8 cellular contexts compared by ENCODE assay signal in the genomic region with DNA sequence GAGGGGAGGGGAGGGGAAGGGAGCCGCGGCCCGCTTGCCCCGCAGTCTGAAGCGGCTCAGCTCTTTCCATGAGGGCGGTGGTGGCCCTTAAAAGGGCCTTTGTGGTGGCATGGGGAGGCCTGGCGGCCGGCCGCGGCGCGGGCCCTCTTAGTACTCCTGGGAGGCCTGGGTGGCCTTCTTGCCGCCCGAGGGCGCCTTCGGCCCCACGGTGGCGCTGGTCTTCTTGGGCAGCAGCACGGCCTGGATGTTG. TPM values are rescaled to one million over a fixed set of nuclear protein-coding genes. Genes with fewer than 3 reads are reported as not detected.
DNase-seq lines count a peak whose midpoint lies in the region; ATAC-seq and TF ChIP-seq lines count a peak whose summit lies in the region.

No MANE protein-coding gene starts in this region.

- no peaks in the 10 kb centered on the region for H3K27me3 Mint-ChIP-seq in activated CD4-positive, alpha-beta T cell treated with anti-CD3 and anti-CD28 coated beads for 36 hours
- no peaks in the 10 kb centered on the region for H3K27me3 Mint-ChIP-seq in activated naive CD4-positive, alpha-beta T cell treated with anti-CD3 and anti-CD28 coated beads for 36 hours (ENCODE audit: low read depth)
- peaks cover 9% of the 10 kb centered on the region for H3K27me3 Mint-ChIP-seq in glutamatergic neuron (ENCODE audit: unreplicated experiment)

- H3K36me3 Mint-ChIP-seq in activated CD4-positive, alpha-beta T cell treated with anti-CD3 and anti-CD28 coated beads for 36 hours (ENCODE audit: low read depth): peaks cover 72% of the 10 kb centered on the region
- H3K36me3 Mint-ChIP-seq in activated naive CD4-positive, alpha-beta T cell treated with anti-CD3 and anti-CD28 coated beads for 36 hours (ENCODE audit: low read depth): peaks cover 63% of the 10 kb centered on the region
- H3K36me3 Mint-ChIP-seq in glutamatergic neuron (ENCODE audit: unreplicated experiment): no peaks in the 10 kb centered on the region

- CTCF ChIA-PET in activated CD4-positive, alpha-beta T cell treated with anti-CD3 and anti-CD28 coated beads for 36 hours (lab: Charles Lee): interaction anchor here (0.7 to 3.6 kb wide), 3 partner anchors 12 to 26 kb away, joined by 4 to 11 read pairs (median 9); partner anchors contain the start of genes C2CD2L and HINFP
- CTCF ChIA-PET in activated naive CD4-positive, alpha-beta T cell treated with anti-CD3 and anti-CD28 coated beads for 36 hours (lab: Charles Lee): interaction anchor here (0.7 to 2.2 kb wide), 5 partner anchors 9 to 229 kb away, joined by 3 to 8 read pairs (median 4); partner anchors contain the start of genes C2CD2L and HMBS

- peaks cover 54 to 56% of the 10 kb centered on the region in 2 experiments for H3K4me1 ChIP-seq in neutrophil (ENCODE audit: control insufficient read depth in 1 of 2, insufficient read depth in 1 of 2, low read depth in 1 of 2, low read length in 1 of 2)

- intact Hi-C loops in activated CD4-positive, alpha-beta T cell treated with anti-CD3 and anti-CD28 coated beads for 36 hours (cut with DNase I, micrococcal nuclease): loop anchor here (1.0 to 2.0 kb wide), 14 partner anchors 9 to 240 kb away; partner anchors contain the start of genes HINFP (in 2 of the 2), HYOU1 (in 2 of the 2), RPS25 (in 2 of the 2) and TRAPPC4 (in 2 of the 2)
- intact Hi-C loops in activated naive CD4-positive, alpha-beta T cell treated with anti-CD3 and anti-CD28 coated beads for 36 hours (cut with micrococcal nuclease): loop anchor here (1.0 to 5.0 kb wide), 13 partner anchors 9 to 306 kb away; partner anchors contain the start of genes C2CD2L, CENATAC, HINFP and HYOU1

- peak; percentile 14 for ATAC-seq in activated CD4-positive, alpha-beta T cell treated with anti-CD3 and anti-CD28 coated beads for 36 hours
- peak; percentile 37 for ATAC-seq in GM21737 (IDR thresholded peaks at IDR 0.05; ENCODE audit: unreplicated experiment)

- peak overlapping the region; percentile 93 for H3K4me3 Mint-ChIP-seq in activated CD4-positive, alpha-beta T cell treated with anti-CD3 and anti-CD28 coated beads for 36 hours
- peak overlapping the region; percentile 92 for H3K4me3 Mint-ChIP-seq in activated naive CD4-positive, alpha-beta T cell treated with anti-CD3 and anti-CD28 coated beads for 36 hours
- H3K4me3 Mint-ChIP-seq in glutamatergic neuron (ENCODE audit: unreplicated experiment): peak overlapping the region; percentile 87

- peak overlapping the region; percentile 94 for H3K27ac Mint-ChIP-seq in activated CD4-positive, alpha-beta T cell treated with anti-CD3 and anti-CD28 coated beads for 36 hours
- H3K27ac Mint-ChIP-seq in activated naive CD4-positive, alpha-beta T cell treated with anti-CD3 and anti-CD28 coated beads for 36 hours: peak overlapping the region; percentile 96
- H3K27ac Mint-ChIP-seq in glutamatergic neuron (ENCODE audit: unreplicated experiment): peak overlapping the region; percentile 81

- no peaks in the 10 kb centered on the region for H3K9me3 Mint-ChIP-seq in activated CD4-positive, alpha-beta T cell treated with anti-CD3 and anti-CD28 coated beads for 36 hours (ENCODE audit: low read depth)
- H3K9me3 Mint-ChIP-seq in activated naive CD4-positive, alpha-beta T cell treated with anti-CD3 and anti-CD28 coated beads for 36 hours: no peaks in the 10 kb centered on the region
- H3K9me3 Mint-ChIP-seq in glutamatergic neuron (ENCODE audit: unreplicated experiment): peaks cover 9% of the 10 kb centered on the region

- DNase-seq in activated CD4-positive, alpha-beta T cell treated with anti-CD3 and anti-CD28 coated beads for 36 hours: peak; percentile 74
- no peak for DNase-seq in activated CD4-positive, alpha-beta T cell treated with anti-CD3 and anti-CD28 coated beads for 1 hour
- DNase-seq in activated naive CD4-positive, alpha-beta T cell treated with anti-CD3 and anti-CD28 coated beads for 36 hours: no peak
- peak; percentile 82 for DNase-seq in glutamatergic neuron
- no peak for DNase-seq in NCI-H526 treated with DMSO at 0.1 percent for 48 hours (lab: John Stamatoyannopoulos, UW)

- TF ChIP-seq CTCF in glutamatergic neuron (IDR thresholded peaks at IDR 0.05; ENCODE audit: partially characterized antibody, unreplicated experiment): peak; percentile 48
- peak; percentile 82 for TF ChIP-seq CTCF in neutrophil (IDR thresholded peaks at IDR 0.05)

- H3K27me3 ChIP-seq in neutrophil: no peaks in the 10 kb centered on the region

- peaks cover 45% of the 10 kb centered on the region for H3K4me1 Mint-ChIP-seq in activated CD4-positive, alpha-beta T cell treated with anti-CD3 and anti-CD28 coated beads for 36 hours
- peaks cover 33% of the 10 kb centered on the region for H3K4me1 Mint-ChIP-seq in activated naive CD4-positive, alpha-beta T cell treated with anti-CD3 and anti-CD28 coated beads for 36 hours (ENCODE audit: low read depth)
- H3K4me1 Mint-ChIP-seq in glutamatergic neuron (ENCODE audit: low read depth, unreplicated experiment): peaks cover 11% of the 10 kb centered on the region

- H3K4me3 ChIP-seq in neutrophil (ENCODE audit: low read depth in 1 of 2, low read length in 1 of 2): peak overlapping the region; percentile 71 to 94

- POLR2A ChIA-PET in activated CD4-positive, alpha-beta T cell treated with anti-CD3 and anti-CD28 coated beads for 36 hours (lab: Charles Lee): interaction anchor here (0.5 to 2.6 kb wide), 12 partner anchors 10 to 243 kb away, joined by 3 to 28 read pairs (median 5); partner anchors contain the start of genes C2CD2L, HINFP, HMBS and RPS25

- H3K9me3 ChIP-seq in KOPT-K1 (ENCODE audit: insufficient read depth, low read length, poor library complexity, severe bottlenecking) (no peaks in the 10 kb centered on the region), neutrophil (no peaks in the 10 kb centered on the region)

- H3K36me3 ChIP-seq in KOPT-K1 (ENCODE audit: insufficient read depth, low read length) (peaks cover 67% of the 10 kb centered on the region), neutrophil (no peaks in the 10 kb centered on the region)

- H3K27ac ChIP-seq in KOPT-K1 (ENCODE audit: low read depth, low read length, poor library complexity, severe bottlenecking) (peak overlapping the region; percentile 96), neutrophil (peak overlapping the region; percentile 82)

RNA-seq across cellular contexts. Expression of gene DPAGT1, which starts 6.9 kb away (rescaled TPM):
- 10 to 100 TPM; 57.8 to 73.5 TPM for total RNA-seq in activated CD4-positive, alpha-beta T cell treated with anti-CD3 and anti-CD28 coated beads for 36 hours
- total RNA-seq in activated naive CD4-positive, alpha-beta T cell treated with anti-CD3 and anti-CD28 coated beads for 36 hours: 10 to 100 TPM; 52.2 to 53.1 TPM
- total RNA-seq in glutamatergic neuron (ENCODE audit: unreplicated experiment): 36.1 TPM

RNA-seq across cellular contexts. Expression of gene HMBS, which starts 10.1 kb away (rescaled TPM):
- 10 to 100 TPM; 39.8 to 41.8 TPM for total RNA-seq in activated CD4-positive, alpha-beta T cell treated with anti-CD3 and anti-CD28 coated beads for 36 hours
- total RNA-seq in activated naive CD4-positive, alpha-beta T cell treated with anti-CD3 and anti-CD28 coated beads for 36 hours: 10 to 100 TPM; 27.9 to 29.4 TPM
- 30.4 TPM for total RNA-seq in glutamatergic neuron (ENCODE audit: unreplicated experiment)

RNA-seq across cellular contexts. Expression of gene C2CD2L, which starts 12.4 kb away (rescaled TPM):
- total RNA-seq in activated CD4-positive, alpha-beta T cell treated with anti-CD3 and anti-CD28 coated beads for 36 hours: 10 to 100 TPM; 15.9 to 16.3 TPM
- total RNA-seq in activated naive CD4-positive, alpha-beta T cell treated with anti-CD3 and anti-CD28 coated beads for 36 hours: 10 to 100 TPM; 20.1 to 20.8 TPM
- 32.8 TPM for total RNA-seq in glutamatergic neuron (ENCODE audit: unreplicated experiment)

RNA-seq across cellular contexts. Expression of gene HINFP, which starts 26.6 kb away (rescaled TPM):
- total RNA-seq in activated CD4-positive, alpha-beta T cell treated with anti-CD3 and anti-CD28 coated beads for 36 hours: 10 to 100 TPM; 24.0 to 27.2 TPM
- total RNA-seq in activated naive CD4-positive, alpha-beta T cell treated with anti-CD3 and anti-CD28 coated beads for 36 hours: 10 to 100 TPM; 24.5 to 25.2 TPM
- 58.1 TPM for total RNA-seq in glutamatergic neuron (ENCODE audit: unreplicated experiment)

RNA-seq across cellular contexts. Expression of gene VPS11, which starts 27.1 kb away (rescaled TPM):
- 10 to 100 TPM; 20.5 to 25.4 TPM for total RNA-seq in activated CD4-positive, alpha-beta T cell treated with anti-CD3 and anti-CD28 coated beads for 36 hours
- 10 to 100 TPM; 16.9 to 19.5 TPM for total RNA-seq in activated naive CD4-positive, alpha-beta T cell treated with anti-CD3 and anti-CD28 coated beads for 36 hours
- 32.7 TPM for total RNA-seq in glutamatergic neuron (ENCODE audit: unreplicated experiment)

Comparison
In these comparisons a context has a peak if more than half of its experiments do, and no peak if none do; other contexts are left out.
1. DNase-seq: peak in activated CD4-positive, alpha-beta T cell treated with anti-CD3 and anti-CD28 coated beads for 36 hours (single experiment) and glutamatergic neuron (single experiment); none in activated CD4-positive, alpha-beta T cell treated with anti-CD3 and anti-CD28 coated beads for 1 hour (single experiment), activated naive CD4-positive, alpha-beta T cell treated with anti-CD3 and anti-CD28 coated beads for 36 hours (single experiment) and NCI-H526 treated with DMSO at 0.1 percent for 48 hours (single experiment).
2. Peak in every context shown above with its lines, with median percentiles within 50 percentile points of each other: H3K27ac Mint-ChIP-seq and H3K4me3 Mint-ChIP-seq.